ENCODE assay signal across 1 cellular context in genomic region chr2:96847586-96847985, GRCh38.
TF ChIP-seq lines count a peak whose summit lies in the region.

No MANE protein-coding gene starts in this region.

TF ChIP-seq in HepG2, 621 proteins besides CTCF, POLR2A, EP300 and RAD21:
- TF ChIP-seq PRDM15 (CRISPR knock-in tag; IDR thresholded peaks at IDR 0.05) (no peak), NR2F1 (CRISPR knock-in tag; IDR thresholded peaks at IDR 0.05) (no peak), ZNF460 (CRISPR knock-in tag; IDR thresholded peaks at IDR 0.05; ENCODE audit: borderline replicate concordance) (no peak), ZHX2 (IDR thresholded peaks at IDR 0.05; ENCODE audit: low read depth) (no peak), ZHX2 (CRISPR knock-in tag; IDR thresholded peaks at IDR 0.05; ENCODE audit: borderline replicate concordance) (no peak), KLF16 (CRISPR knock-in tag; IDR thresholded peaks at IDR 0.05) (no peak), ZFP36 (IDR thresholded peaks at IDR 0.05; ENCODE audit: borderline replicate concordance, low read depth, low read length, partially characterized antibody) (no peak), IRX3 (CRISPR knock-in tag; IDR thresholded peaks at IDR 0.05; ENCODE audit: borderline replicate concordance, low read depth) (no peak), ZNF263 (CRISPR knock-in tag; IDR thresholded peaks at IDR 0.05) (no peak), ZNF878 (CRISPR knock-in tag; IDR thresholded peaks at IDR 0.05) (no peak), TP53 (CRISPR knock-in tag; conservative IDR thresholded peaks at IDR 0.05) (no peak), MLX (CRISPR knock-in tag; IDR thresholded peaks at IDR 0.05) (no peak), POLR2AphosphoS5 (IDR thresholded peaks at IDR 0.05; ENCODE audit: low read depth, low read length) (no peak), U2AF2 (IDR thresholded peaks at IDR 0.05; ENCODE audit: low read depth, low read length) (no peak), HOXD1 (CRISPR knock-in tag; IDR thresholded peaks at IDR 0.05) (no peak), ZNF652 (CRISPR knock-in tag; IDR thresholded peaks at IDR 0.05; ENCODE audit: borderline replicate concordance, low read depth) (no peak), NCOA5 (CRISPR knock-in tag; IDR thresholded peaks at IDR 0.05) (no peak), MTF1 (CRISPR knock-in tag; IDR thresholded peaks at IDR 0.05) (no peak), REL (CRISPR knock-in tag; conservative IDR thresholded peaks at IDR 0.05) (no peak)
